27 cellular contexts compared by ENCODE assay signal in the genomic region with DNA sequence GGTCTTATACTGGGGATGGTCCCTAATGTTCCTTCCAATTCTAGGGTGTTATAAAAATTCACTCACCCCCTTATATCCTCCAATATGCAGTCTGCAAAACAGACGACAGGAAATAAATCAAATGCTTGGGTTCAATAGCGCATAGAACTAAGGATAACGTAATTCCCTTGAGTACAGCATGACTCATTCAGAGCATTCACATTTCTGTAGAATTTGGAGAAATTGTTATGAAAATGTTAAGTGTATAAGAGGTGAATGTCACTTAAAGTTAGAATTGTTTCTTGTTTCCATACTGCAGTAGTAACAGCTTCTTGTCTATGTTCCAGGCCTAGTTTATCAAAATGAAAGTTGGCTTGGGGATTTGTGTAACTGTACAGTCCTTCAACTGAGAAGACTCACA.
"Had no signal": no experiment of that assay in that cellular context is flagged by ENCODE, and none has a peak within 500 bp of the region (broad histone marks: within the 10 kb centered on the region; RNA-seq: fewer than 3 reads in every experiment).

No MANE protein-coding gene starts in this region.

- H3K27me3 Mint-ChIP-seq: T-helper 17 cell had no signal

- H3K27ac ChIP-seq: ascending aorta, KMS-11 had no signal

- H3K4me2 ChIP-seq: KMS-11 had no signal

- H3K27me3 ChIP-seq: ascending aorta, MG63 had no signal

- H3K27ac Mint-ChIP-seq: activated CD8-positive, alpha-beta T cell treated with anti-CD3 and anti-CD28 coated beads, Interleukin-2, amount 10 ng/mL, durations not matched to agents 7 days and 5 days; activated naive CD4-positive, alpha-beta T cell treated with anti-CD3 and anti-CD28 coated beads, Interleukin-2, amount 50 U/mL, for 24 hours; brain; T-helper 17 cell; WTC11 had no signal

- H3K4me3 ChIP-seq: ascending aorta, MG63 had no signal

- H3K4me1 Mint-ChIP-seq: activated naive CD4-positive, alpha-beta T cell treated with anti-CD3 and anti-CD28 coated beads, Interleukin-2, amount 50 U/mL, for 24 hours; brain; T-helper 17 cell had no signal

- H3K9me3 ChIP-seq: ascending aorta, MG63 had no signal

- H3K36me3 ChIP-seq: ascending aorta, MG63 had no signal

- H3K4me3 Mint-ChIP-seq: activated CD8-positive, alpha-beta T cell treated with anti-CD3 and anti-CD28 coated beads, Interleukin-2, amount 10 ng/mL, durations not matched to agents 7 days and 5 days; activated naive CD4-positive, alpha-beta T cell treated with anti-CD3 and anti-CD28 coated beads, Interleukin-2, amount 50 U/mL, for 24 hours; brain; T-helper 17 cell; WTC11 had no signal

- H3K9me3 Mint-ChIP-seq: activated naive CD4-positive, alpha-beta T cell treated with anti-CD3 and anti-CD28 coated beads, Interleukin-2, amount 50 U/mL, for 24 hours; brain had no signal

- H3K36me3 Mint-ChIP-seq: activated naive CD4-positive, alpha-beta T cell treated with anti-CD3 and anti-CD28 coated beads, Interleukin-2, amount 50 U/mL, for 24 hours; brain; WTC11 had no signal

- H3K9ac ChIP-seq: KMS-11 had no signal

- DNase-seq: activated CD4-positive, alpha-beta T cell treated with anti-CD3 and anti-CD28 coated beads for 48 hours; activated CD4-positive, alpha-beta T cell treated with anti-CD3 and anti-CD28 coated beads, Interleukin-2, amount 50 U/mL, for 4 hours; activated CD4-positive, CD25-positive, alpha-beta regulatory T cell treated with anti-CD3 and anti-CD28 coated beads, Interleukin-2, amount 50 U/mL, for 72 hours; activated CD8-positive, alpha-beta memory T cell treated with anti-CD3 and anti-CD28 coated beads, Interleukin-2, amount 50 U/mL, for 48 hours; activated CD8-positive, alpha-beta T cell treated with anti-CD3 and anti-CD28 coated beads, Interleukin-2, amount 10 ng/mL, durations not matched to agents 7 days and 5 days; activated naive CD4-positive, alpha-beta T cell; activated T-cell treated with anti-CD3 and anti-CD28 coated beads, Interleukin-2, amount 50 U/mL, for 1 hour; caudate nucleus; MG63; MV-4-11; NCI-H1092 treated with DMSO at 0.1 percent for 48 hours; NCI-H1417 treated with DMSO at 0.1 percent for 48 hours; NCI-H187; NCI-H2107; NCI-H2171 treated with DMSO at 0.1 percent for 48 hours; NCI-H226; NCI-H510A; NCI-H526 treated with DMSO at 0.1 percent for 48 hours; NCI-H82; SIG-M5; T-helper 17 cell; T-helper 9 cell had no signal

- H3K4me1 ChIP-seq: ascending aorta had no signal
